In genomic region chr5:157327771-157328170, GRCh38 we compare ENCODE assay signal across 9 cellular contexts.
DNase-seq lines count a peak whose midpoint lies in the region; ATAC-seq and TF ChIP-seq lines count a peak whose summit lies in the region.
"Had no signal": no experiment of that assay in that cellular context is flagged by ENCODE, and none has a peak within 500 bp of the region (broad histone marks: within the 10 kb centered on the region; RNA-seq: fewer than 3 reads in every experiment).

No MANE protein-coding gene starts in this region.

- no peaks in the 10 kb centered on the region for H3K27me3 ChIP-seq in aorta (ENCODE audit: control insufficient read depth in 1 of 2, insufficient read depth in 2 of 2, low read length in 1 of 2)

- no peaks in the 10 kb centered on the region for H3K9me3 Mint-ChIP-seq in stimulated activated naive CD8-positive, alpha-beta T cell treated with anti-CD3 and anti-CD28 coated beads, Interleukin-15, Interleukin-2, amounts not matched to agents 100 ng/mL and 50 ng/mL, for 24 hours
- H3K9me3 Mint-ChIP-seq in activated CD4-positive, alpha-beta memory T cell treated with anti-CD3 and anti-CD28 coated beads, Interleukin-2, amount 10 ng/mL, durations not matched to agents 7 days and 5 days: no peaks in the 10 kb centered on the region

- peaks cover 55% of the 10 kb centered on the region for H3K4me1 Mint-ChIP-seq in stimulated activated naive CD8-positive, alpha-beta T cell treated with anti-CD3 and anti-CD28 coated beads, Interleukin-15, Interleukin-2, amounts not matched to agents 100 ng/mL and 50 ng/mL, for 24 hours (ENCODE audit: low read depth)
- H3K4me1 Mint-ChIP-seq in activated CD4-positive, alpha-beta memory T cell treated with anti-CD3 and anti-CD28 coated beads, Interleukin-2, amount 10 ng/mL, durations not matched to agents 7 days and 5 days: peaks cover 22% of the 10 kb centered on the region

- no peak overlapping the region for H3K27ac ChIP-seq in aorta (ENCODE audit: low read depth in 1 of 2, low read length in 2 of 2)
- H3K27ac ChIP-seq in caudate nucleus (ENCODE audit: low read depth, low read length): no peak overlapping the region

- H3K27ac Mint-ChIP-seq in stimulated activated naive CD8-positive, alpha-beta T cell treated with anti-CD3 and anti-CD28 coated beads, Interleukin-15, Interleukin-2, amounts not matched to agents 100 ng/mL and 50 ng/mL, for 24 hours: peak overlapping the region; percentile 70
- peak overlapping the region; percentile 77 for H3K27ac Mint-ChIP-seq in activated CD4-positive, alpha-beta memory T cell treated with anti-CD3 and anti-CD28 coated beads, Interleukin-2, amount 10 ng/mL, durations not matched to agents 7 days and 5 days

- H3K4me1 ChIP-seq in aorta (ENCODE audit: control insufficient read depth in 1 of 2, insufficient read depth in 2 of 2, low read length in 2 of 2): no peaks in the 10 kb centered on the region
- H3K4me1 ChIP-seq: HAP-1 had no signal

- intact Hi-C loops in aorta (cut with DNase I): loop anchor here (2.0 to 10.0 kb wide), 3 partner anchors 149 to 387 kb away; no protein-coding TSS in a partner anchor

- no peak for ATAC-seq in stimulated activated naive CD8-positive, alpha-beta T cell treated with anti-CD3 and anti-CD28 coated beads, Interleukin-15, Interleukin-2, amounts not matched to agents 100 U/mL and 50 U/mL, for 24 hours
- peak; percentile 13 for ATAC-seq in aorta (ENCODE audit: low FRiP score)

- no peak overlapping the region for H3K4me3 Mint-ChIP-seq in stimulated activated naive CD8-positive, alpha-beta T cell treated with anti-CD3 and anti-CD28 coated beads, Interleukin-15, Interleukin-2, amounts not matched to agents 100 ng/mL and 50 ng/mL, for 24 hours
- no peak overlapping the region for H3K4me3 Mint-ChIP-seq in activated CD4-positive, alpha-beta memory T cell treated with anti-CD3 and anti-CD28 coated beads, Interleukin-2, amount 10 ng/mL, durations not matched to agents 7 days and 5 days

- H3K4me3 ChIP-seq in fibroblast of villous mesenchyme (ENCODE audit: low read depth, low read length): peak overlapping the region; percentile 40
- H3K4me3 ChIP-seq in aorta (ENCODE audit: low read length in 2 of 2): no peak overlapping the region
- H3K4me3 ChIP-seq: HAP-1 had no signal

- H3K36me3 Mint-ChIP-seq in stimulated activated naive CD8-positive, alpha-beta T cell treated with anti-CD3 and anti-CD28 coated beads, Interleukin-15, Interleukin-2, amounts not matched to agents 100 ng/mL and 50 ng/mL, for 24 hours (ENCODE audit: low read depth): peaks cover 84% of the 10 kb centered on the region
- peaks cover 90% of the 10 kb centered on the region for H3K36me3 Mint-ChIP-seq in activated CD4-positive, alpha-beta memory T cell treated with anti-CD3 and anti-CD28 coated beads, Interleukin-2, amount 10 ng/mL, durations not matched to agents 7 days and 5 days (ENCODE audit: low read depth)

- H3K9me3 ChIP-seq in aorta (ENCODE audit: control insufficient read depth, low read length): no peaks in the 10 kb centered on the region
- H3K9me3 ChIP-seq: HAP-1 had no signal

- H3K27me3 Mint-ChIP-seq in stimulated activated naive CD8-positive, alpha-beta T cell treated with anti-CD3 and anti-CD28 coated beads, Interleukin-15, Interleukin-2, amounts not matched to agents 100 ng/mL and 50 ng/mL, for 24 hours: no peaks in the 10 kb centered on the region
- no peaks in the 10 kb centered on the region for H3K27me3 Mint-ChIP-seq in activated CD4-positive, alpha-beta memory T cell treated with anti-CD3 and anti-CD28 coated beads, Interleukin-2, amount 10 ng/mL, durations not matched to agents 7 days and 5 days

- H3K36me3 ChIP-seq in aorta (ENCODE audit: control insufficient read depth in 1 of 2, insufficient read depth in 2 of 2, low read length in 1 of 2): no peaks in the 10 kb centered on the region

- CTCF ChIA-PET in activated CD4-positive, alpha-beta memory T cell treated with anti-CD3 and anti-CD28 coated beads, Interleukin-2, amount 10 ng/mL, durations not matched to agents 7 days and 5 days (lab: Charles Lee): interaction anchor here (0.6 to 4.6 kb wide), 24 partner anchors 8 to 427 kb away, joined by 3 to 29 read pairs (median 6); partner anchors contain the start of genes LSM11, MED7 and THG1L

- no peak for DNase-seq in stimulated activated naive CD8-positive, alpha-beta T cell treated with anti-CD3 and anti-CD28 coated beads, Interleukin-15, Interleukin-2, amounts not matched to agents 100 U/mL and 50 U/mL, for 24 hours
- DNase-seq in activated CD4-positive, alpha-beta memory T cell treated with anti-CD3 and anti-CD28 coated beads, Interleukin-2, amount 10 ng/mL, durations not matched to agents 7 days and 5 days: no peak
- DNase-seq in fibroblast of villous mesenchyme (ENCODE audit: low read depth) (no peak), aorta (no peak), caudate nucleus (lab: John Stamatoyannopoulos, UW) (no peak), HCEC 1CT (no peak)
- DNase-seq in activated CD4-positive, CD25-positive, alpha-beta regulatory T cell treated with anti-CD3 and anti-CD28 coated beads, Interleukin-2, amount 50 U/mL, for 72 hours: no peak

- POLR2A ChIA-PET in activated CD4-positive, alpha-beta memory T cell treated with anti-CD3 and anti-CD28 coated beads, Interleukin-2, amount 10 ng/mL, durations not matched to agents 7 days and 5 days (lab: Charles Lee): interaction anchor here (1.1 to 1.8 kb wide), 3 partner anchors 23 to 416 kb away, joined by 3 to 8 read pairs (median 8); partner anchors contain the start of genes LSM11 and MED7

- no peak for TF ChIP-seq CTCF in fibroblast of villous mesenchyme (IDR thresholded peaks at IDR 0.05; ENCODE audit: insufficient read depth, low read depth, low read length)

- WGBS in aorta, 2 donors: 56 to 59% methylated on average over 3 of the region's 3 CpGs
